ENCODE assay signal across 8 cellular contexts in the genomic region with DNA sequence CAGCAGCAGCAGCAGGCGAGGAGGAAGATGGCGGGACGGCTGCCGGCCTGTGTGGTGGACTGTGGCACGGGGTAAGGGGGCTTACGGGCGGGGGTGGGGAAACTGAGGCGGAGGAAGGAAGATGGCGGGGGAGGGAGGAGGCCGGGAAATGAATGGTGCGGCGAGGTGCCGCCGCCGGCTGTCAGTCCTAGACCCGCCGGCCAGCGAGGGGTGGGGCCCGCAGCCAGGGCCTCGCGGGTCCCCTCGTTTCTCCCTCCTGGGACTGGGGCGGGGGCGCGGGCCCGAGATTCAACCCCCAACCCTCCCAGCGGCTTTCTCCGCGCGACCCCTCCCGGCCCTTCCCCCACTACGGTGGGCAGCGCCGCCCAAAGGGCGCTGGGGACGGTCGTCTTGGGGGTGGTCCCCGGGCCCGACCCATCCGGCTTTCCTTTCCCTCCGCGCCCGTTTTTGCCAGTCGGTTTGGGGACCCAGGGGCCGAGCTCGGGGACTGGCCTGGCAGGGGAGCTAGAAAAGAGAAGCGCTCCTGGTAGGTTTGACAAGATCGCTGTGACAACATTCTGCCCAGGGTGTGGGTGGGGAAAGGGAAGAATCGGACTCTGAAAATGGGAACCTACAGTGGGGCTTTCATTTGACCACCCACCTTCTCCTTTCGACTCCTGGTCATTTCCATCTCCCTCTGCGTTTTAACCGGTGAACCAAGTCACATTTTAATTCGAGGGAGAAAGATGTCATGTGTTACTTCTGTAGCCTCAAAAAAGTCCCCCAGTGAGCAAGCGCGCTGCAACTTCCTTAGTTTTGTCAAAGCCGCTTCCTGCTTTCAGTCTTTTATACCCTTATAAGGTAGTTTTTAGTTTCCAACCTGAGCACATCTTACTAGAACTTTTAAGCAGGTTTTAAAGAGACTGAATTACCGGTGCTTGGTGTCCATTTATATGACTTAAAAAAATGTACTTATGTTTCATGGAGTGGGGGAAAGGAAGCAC. TPM values are rescaled to one million over a fixed set of nuclear protein-coding genes. Genes with fewer than 3 reads are reported as not detected.
DNase-seq lines count a peak whose midpoint lies in the region; ATAC-seq and TF ChIP-seq lines count a peak whose summit lies in the region.

No MANE protein-coding gene starts in this region.

- peak; percentile 8 for TF ChIP-seq CTCF in kidney epithelial cell (IDR thresholded peaks at IDR 0.05; ENCODE audit: insufficient read depth, low read length, poor library complexity, severe bottlenecking)

- H3K27me3 Mint-ChIP-seq in central memory CD8-positive, alpha-beta T cell, result no peaks in the 10 kb centered on the region

- peaks cover 43% of the 10 kb centered on the region for H3K36me3 Mint-ChIP-seq in central memory CD8-positive, alpha-beta T cell (ENCODE audit: insufficient read depth)

- H3K27me3 ChIP-seq in kidney epithelial cell (ENCODE audit: control insufficient read depth, insufficient read depth, low read length), result no peaks in the 10 kb centered on the region

- H3K4me1 Mint-ChIP-seq in central memory CD8-positive, alpha-beta T cell, result peaks cover 79% of the 10 kb centered on the region

- H3K4me3 ChIP-seq in GM08714 (ENCODE audit: low read length) (peak overlapping the region; percentile 96), kidney epithelial cell (ENCODE audit: low read depth, low read length) (peak overlapping the region; percentile 99)

- no peaks in the 10 kb centered on the region for H3K9me3 Mint-ChIP-seq in central memory CD8-positive, alpha-beta T cell

- peak overlapping the region; percentile 89 for H3K27ac Mint-ChIP-seq in central memory CD8-positive, alpha-beta T cell (ENCODE audit: low read depth)

- H3K36me3 ChIP-seq in kidney epithelial cell (ENCODE audit: control insufficient read depth, insufficient read depth, low read length), result no peaks in the 10 kb centered on the region

- DNase-seq in HCEC 1CT (peak; percentile 80), MV-4-11 (lab: John Stamatoyannopoulos, UW) (peak; percentile 79), kidney epithelial cell (ENCODE audit: low read depth) (peak; percentile 63), COLO829 (ENCODE audit: low spot score) (no peak)
- peak; percentile 34 to 49 (median 42) for DNase-seq in activated CD4-positive, CD25-positive, alpha-beta regulatory T cell (lab: John Stamatoyannopoulos, UW)
- DNase-seq in central memory CD8-positive, alpha-beta T cell (ENCODE audit: low spot score in 2 of 2), result peak; percentile 34 to 55
- DNase-seq in stimulated activated CD4-positive, alpha-beta T cell treated with anti-CD3 and anti-CD28 coated beads, Interleukin-1b, Interleukin-23, amount 100 ng/mL, for 24 hours (ENCODE audit: low read depth in 4 of 4, low spot score in 1 of 4), result peak; percentile 29 to 59 (median 40)

- H3K4me3 Mint-ChIP-seq in central memory CD8-positive, alpha-beta T cell, result peak overlapping the region; percentile 87

- ATAC-seq in central memory CD8-positive, alpha-beta T cell (replicated peaks; ENCODE audit: extremely low read depth, poor library complexity, severe bottlenecking), result peak; percentile 47

RNA-seq across cellular contexts. Expression of a gene that starts 0.7 kb away (rescaled TPM):
- total RNA-seq in kidney epithelial cell, result 235 and 240 TPM in 2 replicates
